In genomic region chr15:93024716-93025624, GRCh38 we compare ENCODE assay signal across 15 cellular contexts.
DNase-seq lines count a peak whose midpoint lies in the region; ATAC-seq and TF ChIP-seq lines count a peak whose summit lies in the region.
"Had no signal": no experiment of that assay in that cellular context is flagged by ENCODE, and none has a peak within 500 bp of the region (broad histone marks: within the 10 kb centered on the region; RNA-seq: fewer than 3 reads in every experiment).

No MANE protein-coding gene starts in this region.

- POLR2A ChIA-PET in HCT116 (lab: Charles Lee) = no interaction called here
- POLR2A ChIA-PET in activated naive CD8-positive, alpha-beta T cell treated with anti-CD3 and anti-CD28 coated beads, Interleukin-2, amount 10 ng/mL, durations not matched to agents 7 days and 5 days (lab: Charles Lee) = no interaction called here

- peaks cover 27 to 67% (median 56%) of the 10 kb centered on the region in 4 donors for H3K4me1 Mint-ChIP-seq in CD4-positive, CD25-positive, alpha-beta regulatory T cell
- H3K4me1 Mint-ChIP-seq in activated naive CD8-positive, alpha-beta T cell treated with anti-CD3 and anti-CD28 coated beads, Interleukin-2, amount 10 ng/mL, durations not matched to agents 7 days and 5 days = peaks cover 45% of the 10 kb centered on the region
- peaks cover 12% of the 10 kb centered on the region for H3K4me1 Mint-ChIP-seq in neural crest cell

- no peak overlapping the region for H2AFZ ChIP-seq in HCT116 (ENCODE audit: low read depth, low read length, poor library complexity, severe bottlenecking)
- H2AFZ ChIP-seq: GM23338 had no signal

- RAD21 ChIA-PET in HCT116 (lab: Charles Lee; ENCODE audit: low non-redundant PET in 1 of 2, low total read pairs in 2 of 2, uncharacterized antibody in 2 of 2, unreplicated experiment in 2 of 2) = no interaction called here

- 85 to 93% methylated on average over 8 of the region's 8 CpGs for WGBS in sigmoid colon, 2 donors

- H3K9ac ChIP-seq in HCT116 (ENCODE audit: low read length) = no peak overlapping the region

- no peak overlapping the region for H3K4me2 ChIP-seq in HCT116 (ENCODE audit: low read length)
- H3K4me2 ChIP-seq: GM23338 had no signal

- H3K9me3 Mint-ChIP-seq in CD4-positive, CD25-positive, alpha-beta regulatory T cell = no peaks in the 10 kb centered on the region
- H3K9me3 Mint-ChIP-seq in activated naive CD8-positive, alpha-beta T cell treated with anti-CD3 and anti-CD28 coated beads, Interleukin-2, amount 10 ng/mL, durations not matched to agents 7 days and 5 days = no peaks in the 10 kb centered on the region
- H3K9me3 Mint-ChIP-seq in neural crest cell = no peaks in the 10 kb centered on the region

- H3K4me3 Mint-ChIP-seq in CD4-positive, CD25-positive, alpha-beta regulatory T cell = peak overlapping the region in 2 of 4 donors; percentile 16 to 74
- peak overlapping the region; percentile 52 for H3K4me3 Mint-ChIP-seq in activated naive CD8-positive, alpha-beta T cell treated with anti-CD3 and anti-CD28 coated beads, Interleukin-2, amount 10 ng/mL, durations not matched to agents 7 days and 5 days
- peak overlapping the region; percentile 20 for H3K4me3 Mint-ChIP-seq in neural crest cell
- H3K4me3 Mint-ChIP-seq: GM23338 had no signal

- no peaks in the 10 kb centered on the region; the same call in 1 of the 2 replicates for H4K20me1 ChIP-seq in HCT116 (ENCODE audit: insufficient read depth)

- no peaks in the 10 kb centered on the region for H3K27me3 ChIP-seq in CD4-positive, CD25-positive, alpha-beta regulatory T cell (ENCODE audit: control insufficient read depth, insufficient read depth, low read length)
- no peaks in the 10 kb centered on the region for H3K27me3 ChIP-seq in HCT116 (ENCODE audit: insufficient read depth, low read length)
- H3K27me3 ChIP-seq in sigmoid colon = no peaks in the 10 kb centered on the region
- H3K27me3 ChIP-seq: heart left ventricle, pancreas had no signal

- H3K36me3 Mint-ChIP-seq in CD4-positive, CD25-positive, alpha-beta regulatory T cell = peaks cover 60% of the 10 kb centered on the region
- peaks cover 57% of the 10 kb centered on the region for H3K36me3 Mint-ChIP-seq in activated naive CD8-positive, alpha-beta T cell treated with anti-CD3 and anti-CD28 coated beads, Interleukin-2, amount 10 ng/mL, durations not matched to agents 7 days and 5 days
- H3K36me3 Mint-ChIP-seq in neural crest cell (ENCODE audit: low read depth) = peaks cover 46% of the 10 kb centered on the region

- H3K79me2 ChIP-seq in HCT116 (ENCODE audit: insufficient read depth, low read length) = peaks cover 44% of the 10 kb centered on the region

- no peak overlapping the region for H3K4me3 ChIP-seq in CD4-positive, CD25-positive, alpha-beta regulatory T cell (ENCODE audit: low read depth, low read length)
- H3K4me3 ChIP-seq in HCT116 (replicated peaks in 1 of 2; ENCODE audit: low read depth in 1 of 2, low read length in 2 of 2) = no peak overlapping the region
- H3K4me3 ChIP-seq in sigmoid colon = no peak overlapping the region
- H3K4me3 ChIP-seq: GM23338, heart left ventricle, pancreas had no signal

- peak overlapping the region; percentile 16 for H3K27ac ChIP-seq in CD4-positive, CD25-positive, alpha-beta regulatory T cell (ENCODE audit: insufficient read depth, low read length, poor library complexity, severe bottlenecking)
- H3K27ac ChIP-seq in HCT116 (ENCODE audit: low read depth, low read length) (no peak overlapping the region), sigmoid colon (no peak overlapping the region)
- H3K27ac ChIP-seq: pancreas, WERI-Rb-1 had no signal

- no peak for DNase-seq in CD4-positive, CD25-positive, alpha-beta regulatory T cell
- DNase-seq in HCT116 (ENCODE audit: low read depth, low spot score) (no peak), neural crest cell (ENCODE audit: low read depth, low spot score) (no peak), sigmoid colon (no peak)
- DNase-seq in activated naive CD8-positive, alpha-beta T cell treated with anti-CD3 and anti-CD28 coated beads, Interleukin-2, amount 10 ng/mL, durations not matched to agents 7 days and 5 days = no peak
- no peak for DNase-seq in stimulated activated naive CD4-positive, alpha-beta T cell (lab: John Stamatoyannopoulos, UW)
- DNase-seq: anterior cingulate cortex, heart left ventricle, NCI-H1092 treated with DMSO at 0.1 percent for 48 hours, NCI-H524, pancreas, SHP77, WERI-Rb-1 had no signal

- CTCF ChIA-PET in HCT116 (lab: Charles Lee) = no interaction called here

- no peaks in the 10 kb centered on the region for H3K27me3 Mint-ChIP-seq in CD4-positive, CD25-positive, alpha-beta regulatory T cell
- H3K27me3 Mint-ChIP-seq in activated naive CD8-positive, alpha-beta T cell treated with anti-CD3 and anti-CD28 coated beads, Interleukin-2, amount 10 ng/mL, durations not matched to agents 7 days and 5 days = no peaks in the 10 kb centered on the region
- H3K27me3 Mint-ChIP-seq in neural crest cell (ENCODE audit: low read depth) = peaks cover 2% of the 10 kb centered on the region

- no peaks in the 10 kb centered on the region for H3K9me3 ChIP-seq in CD4-positive, CD25-positive, alpha-beta regulatory T cell (ENCODE audit: control insufficient read depth in 2 of 2, low read length in 2 of 2)
- H3K9me3 ChIP-seq in HCT116 (ENCODE audit: control insufficient read depth in 1 of 2, insufficient read depth in 1 of 2, low read depth in 1 of 2, low read length in 2 of 2) (no peaks in the 10 kb centered on the region), sigmoid colon (no peaks in the 10 kb centered on the region)
- H3K9me3 ChIP-seq: heart left ventricle, pancreas had no signal

- TF ChIP-seq POLR2A in HCT116 (IDR thresholded peaks at IDR 0.05; ENCODE audit: borderline replicate concordance, extremely low read depth, insufficient read depth, insufficient read length) (no peak), sigmoid colon (IDR thresholded peaks at IDR 0.05) (no peak)

- no peak for ATAC-seq in CD4-positive, CD25-positive, alpha-beta regulatory T cell (ENCODE audit: low read depth in 2 of 2)
- ATAC-seq in HCT116 (no peak), HG02973 (IDR thresholded peaks at IDR 0.05; ENCODE audit: unreplicated experiment) (no peak)
- peak; percentile 3 for ATAC-seq in activated naive CD8-positive, alpha-beta T cell treated with anti-CD3 and anti-CD28 coated beads, Interleukin-2, amount 10 ng/mL, durations not matched to agents 7 days and 5 days (ENCODE audit: low read depth)
- ATAC-seq: GM23338, pancreas had no signal

- H3K9me2 ChIP-seq in HCT116 (ENCODE audit: insufficient read depth) = no peaks in the 10 kb centered on the region

- H3K4me1 ChIP-seq in CD4-positive, CD25-positive, alpha-beta regulatory T cell (ENCODE audit: control insufficient read depth, insufficient read depth, low read length, poor library complexity, severe bottlenecking) = peaks cover 31% of the 10 kb centered on the region
- H3K4me1 ChIP-seq in HCT116 (ENCODE audit: control insufficient read depth in 1 of 2, insufficient read depth in 2 of 2, low read length in 2 of 2) (no peaks in the 10 kb centered on the region; a peak in 1 of 4 replicates), sigmoid colon (peaks cover 0 to 48% (median 40%) of the 10 kb centered on the region in 4 donors)

- peaks cover 75% of the 10 kb centered on the region for H3K36me3 ChIP-seq in CD4-positive, CD25-positive, alpha-beta regulatory T cell (ENCODE audit: control insufficient read depth, insufficient read depth, low read length)
- H3K36me3 ChIP-seq in HCT116 (ENCODE audit: control insufficient read depth in 1 of 2, insufficient read depth in 2 of 2, low read length in 2 of 2) (peaks cover 50 to 52% of the 10 kb centered on the region in 2 experiments), sigmoid colon (peaks cover 19 to 75% (median 38%) of the 10 kb centered on the region in 4 donors)

- no peak for TF ChIP-seq EP300 in sigmoid colon (IDR thresholded peaks at IDR 0.05)

- TF ChIP-seq CTCF in HCT116 (IDR thresholded peaks at IDR 0.05 in 2 of 3, conservative IDR thresholded peaks at IDR 0.05 in 1 of 3; ENCODE audit: borderline replicate concordance in 1 of 3, insufficient read depth in 1 of 3, low read depth in 2 of 3, low read length in 2 of 3) (no peak), neural crest cell (conservative IDR thresholded peaks at IDR 0.05) (no peak), sigmoid colon (IDR thresholded peaks at IDR 0.05) (no peak)

- peak overlapping the region; percentile 78 to 92 (median 91) for H3K27ac Mint-ChIP-seq in CD4-positive, CD25-positive, alpha-beta regulatory T cell
- H3K27ac Mint-ChIP-seq in activated naive CD8-positive, alpha-beta T cell treated with anti-CD3 and anti-CD28 coated beads, Interleukin-2, amount 10 ng/mL, durations not matched to agents 7 days and 5 days = peak overlapping the region; percentile 85
- H3K27ac Mint-ChIP-seq in neural crest cell (ENCODE audit: unreplicated experiment) = peak overlapping the region; percentile 31
- H3K27ac Mint-ChIP-seq: GM23338 had no signal

- intact Hi-C loops in HCT116 (cut with micrococcal nuclease) = no loop called here
- intact Hi-C loops in sigmoid colon (cut with DNase I) = no loop called here

- BruUV-seq in HCT116 (replicated peaks; lab: Mats Ljungman, UMichigan) = TSS peak; percentile 18

- no peak for TF ChIP-seq RAD21 in HCT116 (IDR thresholded peaks at IDR 0.05; ENCODE audit: low read depth)

TF ChIP-seq in HCT116, 20 proteins besides CTCF, POLR2A, EP300 and RAD21:
- TF ChIP-seq YY1 (IDR thresholded peaks at IDR 0.05; ENCODE audit: extremely low read depth, insufficient replicate concordance, low read depth, low read length) (no peak), ZFX (IDR thresholded peaks at IDR 0.05) (no peak), TCF7L2 (IDR thresholded peaks at IDR 0.05; ENCODE audit: borderline replicate concordance, extremely low read depth, insufficient read depth, insufficient read length) (no peak)

Comparison
In these comparisons a context has a peak if more than half of its experiments do, and no peak if none do; other contexts are left out.
1. H3K27ac Mint-ChIP-seq: peak in every context shown above with its lines; median percentile 91 in CD4-positive, CD25-positive, alpha-beta regulatory T cell; 85 in activated naive CD8-positive, alpha-beta T cell treated with anti-CD3 and anti-CD28 coated beads, Interleukin-2, amount 10 ng/mL, durations not matched to agents 7 days and 5 days; 31 in neural crest cell.